Comparison of ENCODE assay signal across 13 cellular contexts in genomic region chr7:150778014-150778737, GRCh38. TPM values are rescaled to one million over a fixed set of nuclear protein-coding genes. Genes with fewer than 3 reads are reported as not detected.
DNase-seq lines count a peak whose midpoint lies in the region; ATAC-seq, FAIRE-seq and TF ChIP-seq lines count a peak whose summit lies in the region.
"Had no signal": no experiment of that assay in that cellular context is flagged by ENCODE, and none has a peak within 500 bp of the region (broad histone marks: within the 10 kb centered on the region; RNA-seq: fewer than 3 reads in every experiment).

No MANE protein-coding gene starts in this region.

- TF ChIP-seq CTCF in SK-N-SH (IDR thresholded peaks at IDR 0.05) (no peak), GM12878 (IDR thresholded peaks at IDR 0.05 in 2 of 3, conservative IDR thresholded peaks at IDR 0.05 in 1 of 3; ENCODE audit: control insufficient read depth in 2 of 3, extremely low read depth in 1 of 3, insufficient read depth in 1 of 3, low read depth in 3 of 3, low read length in 3 of 3) (no peak), ascending aorta (IDR thresholded peaks at IDR 0.05) (no peak)

- no peak overlapping the region for H3K4me3 Mint-ChIP-seq in memory B cell
- H3K4me3 Mint-ChIP-seq: T-helper 2 cell treated with Interferon-gamma antibody and Interleukin-4, amounts not matched to agents 5 μg/mL and 100 μg/mL, for 36 hours had no signal

- H3K27me3 ChIP-seq in SK-N-SH (ENCODE audit: insufficient read depth) (no peaks in the 10 kb centered on the region; the same call in 1 of the 2 replicates), GM12878 (replicated peaks in 1 of 2; ENCODE audit: control insufficient read depth in 2 of 2, insufficient read depth in 2 of 2, low read length in 1 of 2) (no peaks in the 10 kb centered on the region), ascending aorta (no peaks in the 10 kb centered on the region)

- TF ChIP-seq RAD21 in SK-N-SH (IDR thresholded peaks at IDR 0.05; ENCODE audit: low read length) (no peak), GM12878 (IDR thresholded peaks at IDR 0.05; ENCODE audit: insufficient read depth, low read depth, low read length) (no peak)

- H3K36me3 ChIP-seq in SK-N-SH (replicated peaks in 1 of 2; ENCODE audit: control insufficient read depth in 1 of 2, insufficient read depth in 2 of 2, low read length in 1 of 2) (no peaks in the 10 kb centered on the region), GM12878 (ENCODE audit: control insufficient read depth in 2 of 2, insufficient read depth in 2 of 2, low read length in 1 of 2) (no peaks in the 10 kb centered on the region), ascending aorta (no peaks in the 10 kb centered on the region)

- H3K9me2 ChIP-seq in SK-N-SH: no peaks in the 10 kb centered on the region

- TF ChIP-seq EP300 in SK-N-SH (IDR thresholded peaks at IDR 0.05; ENCODE audit: borderline replicate concordance in 1 of 2, low read depth in 1 of 2, low read length in 1 of 2) (no peak), GM12878 (IDR thresholded peaks at IDR 0.05; ENCODE audit: borderline replicate concordance in 1 of 2, control insufficient read depth in 1 of 2, low read depth in 2 of 2, low read length in 2 of 2) (no peak)

- peaks cover 3% of the 10 kb centered on the region for H3K9me3 Mint-ChIP-seq in memory B cell

- SMC1A ChIA-PET in GM12878 (lab: Charles Lee; ENCODE audit: uncharacterized antibody, unreplicated experiment): interaction anchor here (0.6 to 6.3 kb wide), 13 partner anchors 8 to 328 kb away, joined by 3 to 52 read pairs (median 4); partner anchors contain the start of gene GIMAP8

- H4K20me1 ChIP-seq in SK-N-SH (ENCODE audit: insufficient read depth) (no peaks in the 10 kb centered on the region), GM12878 (ENCODE audit: control insufficient read depth, insufficient read depth) (no peaks in the 10 kb centered on the region)

- H3K79me2 ChIP-seq in SK-N-SH (ENCODE audit: insufficient read depth): no peaks in the 10 kb centered on the region
- no peaks in the 10 kb centered on the region for H3K79me2 ChIP-seq in GM12878 (ENCODE audit: control insufficient read depth, insufficient read depth, low read length)

- no TSS peak for BruUV-seq in GM12878 (replicated peaks; lab: Mats Ljungman, UMichigan)

- no peak overlapping the region for H2AFZ ChIP-seq in SK-N-SH (ENCODE audit: low read depth)
- no peak overlapping the region for H2AFZ ChIP-seq in GM12878 (ENCODE audit: control insufficient read depth, low read depth, low read length)
- H2AFZ ChIP-seq: PC-9 had no signal

- H3K4me1 Mint-ChIP-seq in memory B cell: peaks cover 4% of the 10 kb centered on the region

- POLR2A ChIA-PET in SK-N-SH (lab: Yijun Ruan, JAX) (interaction anchor here (1.1 kb wide), 1 partner anchor 9 kb away, joined by 3 read pairs; no protein-coding TSS in a partner anchor), GM12878 (lab: Charles Lee) (no interaction called here)

- no peaks in the 10 kb centered on the region for H3K36me3 Mint-ChIP-seq in memory B cell

- H3K9me3 ChIP-seq in SK-N-SH: no peaks in the 10 kb centered on the region
- no peaks in the 10 kb centered on the region for H3K9me3 ChIP-seq in GM12878 (replicated peaks; ENCODE audit: control insufficient read depth, insufficient read depth, low read length)
- no peaks in the 10 kb centered on the region for H3K9me3 ChIP-seq in ascending aorta

- RAD21 ChIA-PET in GM12878 (lab: Charles Lee; ENCODE audit: unreplicated experiment): interaction anchor here (1.0 to 1.6 kb wide), 6 partner anchors 9 to 206 kb away, joined by 3 to 9 read pairs (median 4); no protein-coding TSS in a partner anchor

- no peaks in the 10 kb centered on the region for H3F3A ChIP-seq in SK-N-SH (replicated peaks; ENCODE audit: insufficient read depth)

- in situ Hi-C loops in GM12878 (cut with MboI): loop anchor here (5.0 kb wide), 1 partner anchor 209 kb away; no protein-coding TSS in a partner anchor

- intact Hi-C loops in GM12878 (cut with micrococcal nuclease; ENCODE audit: unreplicated experiment) (loop anchor here (1.0 to 2.0 kb wide), 2 partner anchors 99 to 211 kb away; no protein-coding TSS in a partner anchor), ascending aorta (cut with DNase I) (no loop called here)

- CTCF ChIA-PET in SK-N-SH (lab: Yijun Ruan, JAX): interaction anchor here (0.6 to 12.3 kb wide), 68 partner anchors 10 to 913 kb away, joined by 3 to 136 read pairs (median 5); partner anchors contain the start of genes ABCB8, AOC1, NOS3 and TMEM176A
- CTCF ChIA-PET in GM12878 (lab: Yijun Ruan, JAX): interaction anchor here (0.8 to 7.1 kb wide), 28 partner anchors 8 to 412 kb away, joined by 3 to 70 read pairs (median 4); partner anchors contain the start of gene ABCB8

- DNase-seq in SK-N-SH (no peak), NCI-H526 treated with DMSO at 0.1 percent for 48 hours (lab: John Stamatoyannopoulos, UW) (peak; percentile 72), GM12878 (ENCODE audit: low read depth, low spot score) (no peak), memory B cell (ENCODE audit: low spot score in 2 of 2) (no peak), ascending aorta (ENCODE audit: low spot score in 2 of 2) (no peak)
- DNase-seq in stimulated activated naive CD4-positive, alpha-beta T cell (lab: John Stamatoyannopoulos, UW): no peak

- H3K27ac ChIP-seq in SK-N-SH (ENCODE audit: low read depth in 2 of 2, low read length in 1 of 2): no peak overlapping the region
- H3K27ac ChIP-seq in GM12878 (ENCODE audit: control insufficient read depth, insufficient read depth): no peak overlapping the region
- H3K27ac ChIP-seq in ascending aorta: no peak overlapping the region
- H3K27ac ChIP-seq: PC-9 had no signal

- H3K9ac ChIP-seq in SK-N-SH: no peak overlapping the region
- no peak overlapping the region for H3K9ac ChIP-seq in GM12878 (ENCODE audit: control insufficient read depth, insufficient read depth, low read length)

- WGBS in SK-N-SH (ENCODE audit: low lambda C conversion rate): 42% methylated on average over 8 of the region's 8 CpGs
- 19% methylated on average over 8 of the region's 8 CpGs for WGBS in GM12878 (ENCODE audit: insufficient coverage, insufficient replicate concordance, low lambda C conversion rate, missing lambda C conversion rate)

- peak; percentile 19 for ATAC-seq in SK-N-SH treated with all-trans-retinoic acid at 6 μM for 48 hours
- ATAC-seq in GM12878: no peak; the same call in 2 of the 3 replicates
- ATAC-seq in memory B cell (ENCODE audit: low read depth): peak; percentile 37
- ATAC-seq in GM21360 (IDR thresholded peaks at IDR 0.05; ENCODE audit: unreplicated experiment): no peak

- no peak for TF ChIP-seq POLR2A in GM12878 (IDR thresholded peaks at IDR 0.05; ENCODE audit: low read depth, low read length)

- peaks cover 0 to 6% of the 10 kb centered on the region in 2 experiments; a peak in 2 of 4 replicates for H3K4me1 ChIP-seq in SK-N-SH (ENCODE audit: control insufficient read depth in 1 of 2, insufficient read depth in 2 of 2, low read depth in 1 of 2, low read length in 1 of 2)
- 0 out of 2 replicates have a peak, but pooled peaks cover 3% of the 10 kb centered on the region for H3K4me1 ChIP-seq in GM12878 (ENCODE audit: control insufficient read depth, insufficient read depth, low read length)
- H3K4me1 ChIP-seq in ascending aorta: no peaks in the 10 kb centered on the region

- H3K4me3 ChIP-seq in SK-N-SH (ENCODE audit: low read depth in 2 of 2, low read length in 1 of 2) (no peak overlapping the region), GM12878 (no peak overlapping the region), ascending aorta (no peak overlapping the region)
- H3K4me3 ChIP-seq: PC-9 had no signal

- FAIRE-seq in GM12878 (lab: Jason Lieb, UNC): no peak

- peaks cover 11% of the 10 kb centered on the region for H3K27me3 Mint-ChIP-seq in memory B cell

- H3K27ac Mint-ChIP-seq in memory B cell: no peak overlapping the region
- H3K27ac Mint-ChIP-seq: T-helper 2 cell treated with Interferon-gamma antibody and Interleukin-4, amounts not matched to agents 5 μg/mL and 100 μg/mL, for 36 hours had no signal

- no peak overlapping the region for H3K4me2 ChIP-seq in SK-N-SH
- 0 out of 2 replicates have a peak overlapping the region, but pooled peaks have one; percentile 42 for H3K4me2 ChIP-seq in GM12878 (ENCODE audit: control insufficient read depth, insufficient read depth)
- H3K4me2 ChIP-seq: PC-9 had no signal

RNA-seq across cellular contexts. Expression of gene TMEM176B, which starts 22.0 kb away (rescaled TPM):
- 0.15 TPM in 1 of 2 replicates, not detected in the other for polyA plus RNA-seq in SK-N-SH (2012; rRNA removed)
- 0.06 and 0.25 TPM in 2 replicates for polyA plus RNA-seq in SK-N-SH (2012; cell fraction: cytosol; rRNA removed)
- polyA plus RNA-seq in SK-N-SH (2012; cell fraction: nucleus; rRNA removed): 0.14 TPM in 2 replicates
- total RNA-seq in GM12878 (2013; cell fraction: nucleolus; rRNA removed): not detected in 2 replicates
- total RNA-seq in GM12878 (2014; rRNA removed): 0.16 and 0.17 TPM in 2 replicates
- not detected in 2 replicates for total RNA-seq in GM12878 (2014; rRNA removed; fragmentation: Illumina TruSeq; extraction: Trizol)
- total RNA-seq in GM12878 (2021): 0.21 and 0.36 TPM in 2 replicates
- polyA plus RNA-seq in GM12878 (2011; ENCODE audit: low read depth): not detected
- 0.05 TPM in 1 of 2 replicates, not detected in the other for polyA plus RNA-seq in GM12878 (2011; rRNA removed)
- polyA plus RNA-seq in GM12878 (2011; cell fraction: cytosol; rRNA removed): 0.06 TPM in 1 of 2 replicates, not detected in the other
- polyA plus RNA-seq in GM12878 (2011; cell fraction: nucleus; rRNA removed): not detected in 2 replicates
- polyA plus RNA-seq in GM12878 (2012): not detected in 2 replicates
- not detected in 2 replicates for polyA plus RNA-seq in GM12878 (2014; fragmentation: Illumina TruSeq; extraction: Trizol)
- under 1 TPM; 0.18 to 0.40 TPM for polyA plus RNA-seq in GM12878 (2014; fragmentation: Nextera tagmentation; extraction: Ambion mirVana)
- 0.09 TPM in 1 of 2 replicates, not detected in the other for polyA plus RNA-seq in GM12878 (2014; rRNA removed)
- under 1 TPM in 1 of 2 experiments, not detected in 1; 0.21 TPM for polyA plus RNA-seq in GM12878 (2016; fragmentation: Nextera tagmentation; extraction: Ambion mirVana)
- not detected in 2 replicates for polyA minus RNA-seq in GM12878 (2011; rRNA and poly(A)+ RNA removed)
- polyA minus RNA-seq in GM12878 (2011; cell fraction: cytosol; rRNA and poly(A)+ RNA removed): not detected in 2 replicates
- not detected in 2 replicates for polyA minus RNA-seq in GM12878 (2011; cell fraction: nucleus; rRNA and poly(A)+ RNA removed)
- 42.5 TPM for total RNA-seq in ascending aorta
- total RNA-seq: A172, LHCN-M2 had no signal

RNA-seq across cellular contexts. Expression of gene TMEM176A, which starts 22.4 kb away (rescaled TPM):
- polyA plus RNA-seq in SK-N-SH (2012; rRNA removed): not detected in 2 replicates
- polyA plus RNA-seq in SK-N-SH (2012; cell fraction: cytosol; rRNA removed): not detected in 2 replicates
- polyA plus RNA-seq in SK-N-SH (2012; cell fraction: nucleus; rRNA removed): not detected in 2 replicates
- total RNA-seq in GM12878 (2013; cell fraction: nucleolus; rRNA removed): not detected in 2 replicates
- total RNA-seq in GM12878 (2014; rRNA removed): not detected in 2 replicates
- total RNA-seq in GM12878 (2014; rRNA removed; fragmentation: Illumina TruSeq; extraction: Trizol): not detected in 2 replicates
- total RNA-seq in GM12878 (2021): not detected in 2 replicates
- not detected for polyA plus RNA-seq in GM12878 (2011; ENCODE audit: low read depth)
- polyA plus RNA-seq in GM12878 (2011; rRNA removed): not detected in 2 replicates
- not detected in 2 replicates for polyA plus RNA-seq in GM12878 (2011; cell fraction: cytosol; rRNA removed)
- polyA plus RNA-seq in GM12878 (2011; cell fraction: nucleus; rRNA removed): not detected in 2 replicates
- not detected in 2 replicates for polyA plus RNA-seq in GM12878 (2012)
- polyA plus RNA-seq in GM12878 (2014; fragmentation: Illumina TruSeq; extraction: Trizol): 0.19 TPM in 1 of 2 replicates, not detected in the other
- polyA plus RNA-seq in GM12878 (2014; fragmentation: Nextera tagmentation; extraction: Ambion mirVana): not detected
- polyA plus RNA-seq in GM12878 (2014; rRNA removed): not detected in 2 replicates
- not detected for polyA plus RNA-seq in GM12878 (2016; fragmentation: Nextera tagmentation; extraction: Ambion mirVana)
- 0.57 TPM in 1 of 2 replicates, not detected in the other for polyA minus RNA-seq in GM12878 (2011; rRNA and poly(A)+ RNA removed)
- polyA minus RNA-seq in GM12878 (2011; cell fraction: cytosol; rRNA and poly(A)+ RNA removed): not detected in 2 replicates
- polyA minus RNA-seq in GM12878 (2011; cell fraction: nucleus; rRNA and poly(A)+ RNA removed): not detected in 2 replicates
- total RNA-seq in ascending aorta: 31.5 TPM
- total RNA-seq: A172, G401, LHCN-M2, PC-9 had no signal

RNA-seq across cellular contexts. Expression of gene GIMAP5, which starts 41.0 kb away (rescaled TPM):
- polyA plus RNA-seq in SK-N-SH (2012; rRNA removed) (not detected in 2 replicates), GM12878 (2011; rRNA removed) (8.9 and 9.4 TPM in 2 replicates), GM12878 (2014; fragmentation: Illumina TruSeq; extraction: Trizol) (8.4 and 9.1 TPM in 2 replicates), GM12878 (2014; fragmentation: Nextera tagmentation; extraction: Ambion mirVana) (1 to 10 TPM; 4.2 to 4.4 TPM), GM12878 (2014; rRNA removed) (8.5 and 9.5 TPM in 2 replicates), GM12878 (2016; fragmentation: Nextera tagmentation; extraction: Ambion mirVana) (1 to 10 TPM; 3.7 to 3.8 TPM)
- polyA plus RNA-seq in SK-N-SH (2012; cell fraction: cytosol; rRNA removed): not detected in 2 replicates
- polyA plus RNA-seq in SK-N-SH (2012; cell fraction: nucleus; rRNA removed): not detected in 2 replicates
- 1.9 and 2.7 TPM in 2 replicates for total RNA-seq in GM12878 (2013; cell fraction: nucleolus; rRNA removed)
- total RNA-seq in GM12878 (2014; rRNA removed) (7.9 and 12.2 TPM in 2 replicates), GM12878 (2014; rRNA removed; fragmentation: Illumina TruSeq; extraction: Trizol) (7.7 and 8.6 TPM in 2 replicates), GM12878 (2021) (4.5 and 5.6 TPM in 2 replicates), ascending aorta (89.3 TPM)
- polyA plus RNA-seq in GM12878 (2011; ENCODE audit: low read depth): 12.3 TPM
- 7.5 and 10.6 TPM in 2 replicates for polyA plus RNA-seq in GM12878 (2011; cell fraction: cytosol; rRNA removed)
- polyA plus RNA-seq in GM12878 (2011; cell fraction: nucleus; rRNA removed): 6.5 and 9.9 TPM in 2 replicates
- polyA plus RNA-seq in GM12878 (2012): 16.4 and 19.5 TPM in 2 replicates
- polyA minus RNA-seq in GM12878 (2011; rRNA and poly(A)+ RNA removed): 14.0 and 22.3 TPM in 2 replicates
- polyA minus RNA-seq in GM12878 (2011; cell fraction: cytosol; rRNA and poly(A)+ RNA removed): 2.0 and 3.7 TPM in 2 replicates
- polyA minus RNA-seq in GM12878 (2011; cell fraction: nucleus; rRNA and poly(A)+ RNA removed): 10.5 TPM in 2 replicates
- total RNA-seq: A172, G401, LHCN-M2, PC-9 had no signal

Comparison
In these comparisons a context has a peak if more than half of its experiments do, and no peak if none do; other contexts are left out.
1. ATAC-seq: peak in SK-N-SH treated with all-trans-retinoic acid at 6 μM for 48 hours (single experiment) and memory B cell (single experiment); none in GM12878 (single experiment) and GM21360 (single experiment).
2. RNA of gene TMEM176B, which starts 22.0 kb away (total RNA-seq): 42.5 TPM in ascending aorta (single experiment); 0.16 to 0.36 TPM in GM12878; every median in the first group is over 10 times any median in the second.
3. RNA of gene TMEM176A, which starts 22.4 kb away (total RNA-seq): 31.5 TPM in ascending aorta (single experiment); not detected in GM12878; every median in the first group is over 10 times any median in the second.